Comparison of ENCODE assay signal across 16 cellular contexts in the genomic region with DNA sequence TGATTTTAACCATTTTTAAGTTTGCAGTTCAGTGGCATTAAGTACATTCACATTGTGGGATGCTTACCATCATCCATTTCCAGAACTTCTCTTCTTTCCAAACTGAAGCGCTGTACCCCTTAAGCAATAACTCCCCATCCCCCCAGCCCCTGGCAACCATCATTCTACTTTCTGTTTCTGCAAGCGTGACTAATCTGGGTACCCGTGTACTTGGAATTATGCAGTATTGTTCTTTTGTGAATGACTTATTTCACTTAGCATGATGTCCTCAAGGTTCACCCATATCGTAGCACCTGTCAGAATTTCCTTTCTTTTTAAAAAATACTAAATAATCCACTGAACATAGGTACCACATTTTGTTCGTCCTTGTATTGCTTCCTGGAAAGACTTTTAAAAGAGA. TPM values are rescaled to one million over a fixed set of nuclear protein-coding genes. Genes with fewer than 3 reads are reported as not detected.
DNase-seq lines count a peak whose midpoint lies in the region; ATAC-seq, FAIRE-seq and TF ChIP-seq lines count a peak whose summit lies in the region.
"Had no signal": no experiment of that assay in that cellular context is flagged by ENCODE, and none has a peak within 500 bp of the region (broad histone marks: within the 10 kb centered on the region; RNA-seq: fewer than 3 reads in every experiment).

No MANE protein-coding gene starts in this region.

- peak overlapping the region; percentile 20 for H3K27ac Mint-ChIP-seq in T-helper 2 cell treated with Interferon-gamma antibody and Interleukin-4, amounts not matched to agents 5 μg/mL and 100 μg/mL, for 36 hours
- peak overlapping the region; percentile 89 for H3K27ac Mint-ChIP-seq in activated naive CD8-positive, alpha-beta T cell treated with anti-CD3 and anti-CD28 coated beads for 36 hours

- peaks cover 49% of the 10 kb centered on the region for H3K4me1 Mint-ChIP-seq in T-helper 2 cell treated with Interferon-gamma antibody and Interleukin-4, amounts not matched to agents 5 μg/mL and 100 μg/mL, for 36 hours (ENCODE audit: low read depth)
- H3K4me1 Mint-ChIP-seq in activated naive CD8-positive, alpha-beta T cell treated with anti-CD3 and anti-CD28 coated beads for 36 hours, result peaks cover 56% of the 10 kb centered on the region

- whole genome bisulfite sequencing in adrenal gland, 4 donors, result 58 to 71% (median 66%) methylated on average over 5 of the region's 5 CpGs

- DNase-seq in GM12892 (ENCODE audit: insufficient read length) (no peak), foreskin keratinocyte (no peak), adrenal gland (no peak), NCI-H2227 (lab: John Stamatoyannopoulos, UW; ENCODE audit: unreplicated experiment) (no peak)
- DNase-seq in T-helper 2 cell treated with Interferon-gamma antibody and Interleukin-4, amounts not matched to agents 5 μg/mL and 100 μg/mL, for 36 hours (ENCODE audit: low spot score), result peak; percentile 12
- DNase-seq in activated naive CD8-positive, alpha-beta T cell treated with anti-CD3 and anti-CD28 coated beads for 36 hours, result peak; percentile 50
- peak; percentile 6 for DNase-seq in stimulated activated CD4-positive, alpha-beta T cell treated with anti-CD3 and anti-CD28 coated beads, Interleukin-4, amount 100 ng/mL, for 1 hour
- DNase-seq: erythroblast, NCI-H187 treated with DMSO at 0.1 percent for 48 hours, NCI-H526 treated with DMSO at 0.1 percent for 48 hours, SW 1271, upper lobe of left lung had no signal

- H3K36me3 Mint-ChIP-seq in T-helper 2 cell treated with Interferon-gamma antibody and Interleukin-4, amounts not matched to agents 5 μg/mL and 100 μg/mL, for 36 hours (ENCODE audit: low read depth), result peaks cover under 1% of the 10 kb centered on the region
- peaks cover 14% of the 10 kb centered on the region for H3K36me3 Mint-ChIP-seq in activated naive CD8-positive, alpha-beta T cell treated with anti-CD3 and anti-CD28 coated beads for 36 hours

- H3K9me3 Mint-ChIP-seq in T-helper 2 cell treated with Interferon-gamma antibody and Interleukin-4, amounts not matched to agents 5 μg/mL and 100 μg/mL, for 36 hours, result no peaks in the 10 kb centered on the region
- H3K9me3 Mint-ChIP-seq in activated naive CD8-positive, alpha-beta T cell treated with anti-CD3 and anti-CD28 coated beads for 36 hours, result no peaks in the 10 kb centered on the region

- no peaks in the 10 kb centered on the region for H3K36me3 ChIP-seq in adrenal gland (replicated peaks in 1 of 2)
- H3K36me3 ChIP-seq: upper lobe of left lung had no signal

- no peak overlapping the region for H3K4me3 ChIP-seq in adrenal gland
- H3K4me3 ChIP-seq: upper lobe of left lung had no signal

- ATAC-seq in foreskin keratinocyte, result no peak
- ATAC-seq: Panc1 had no signal

- FAIRE-seq in GM12892 (lab: Jason Lieb, UNC), result peak; percentile 24
- FAIRE-seq: keratinocyte had no signal

- H3K27ac ChIP-seq in foreskin keratinocyte, result no peak overlapping the region
- no peak overlapping the region for H3K27ac ChIP-seq in adrenal gland
- H3K27ac ChIP-seq: C4-2B, parathyroid adenoma, upper lobe of left lung had no signal

- H3K4me3 Mint-ChIP-seq in T-helper 2 cell treated with Interferon-gamma antibody and Interleukin-4, amounts not matched to agents 5 μg/mL and 100 μg/mL, for 36 hours, result peak overlapping the region; percentile 36
- peak overlapping the region; percentile 40 for H3K4me3 Mint-ChIP-seq in activated naive CD8-positive, alpha-beta T cell treated with anti-CD3 and anti-CD28 coated beads for 36 hours

- peaks cover 11% of the 10 kb centered on the region for H3K4me1 ChIP-seq in foreskin keratinocyte
- H3K4me1 ChIP-seq in adrenal gland (replicated peaks in 1 of 2), result peaks cover 0 to 41% of the 10 kb centered on the region in 2 donors

- no peak for TF ChIP-seq CTCF in foreskin keratinocyte (conservative IDR thresholded peaks at IDR 0.05)
- TF ChIP-seq CTCF in adrenal gland (IDR thresholded peaks at IDR 0.05), result no peak

- TF ChIP-seq POLR2A in GM12892 (IDR thresholded peaks at IDR 0.05; ENCODE audit: low read depth, low read length), result no peak
- TF ChIP-seq POLR2A in adrenal gland (IDR thresholded peaks at IDR 0.05), result no peak

- no peaks in the 10 kb centered on the region for H3K9me3 ChIP-seq in adrenal gland (replicated peaks in 1 of 3)

- no peaks in the 10 kb centered on the region for H3K27me3 Mint-ChIP-seq in T-helper 2 cell treated with Interferon-gamma antibody and Interleukin-4, amounts not matched to agents 5 μg/mL and 100 μg/mL, for 36 hours (ENCODE audit: low read depth)
- H3K27me3 Mint-ChIP-seq in activated naive CD8-positive, alpha-beta T cell treated with anti-CD3 and anti-CD28 coated beads for 36 hours, result no peaks in the 10 kb centered on the region

- intact Hi-C loops in adrenal gland (cut with DNase I), result no loop called here

- H3K27me3 ChIP-seq in foreskin keratinocyte (no peaks in the 10 kb centered on the region), adrenal gland (no peaks in the 10 kb centered on the region)
- H3K27me3 ChIP-seq: upper lobe of left lung had no signal

RNA-seq across cellular contexts. Expression of gene USP9X, which starts 32.9 kb away (rescaled TPM):
- 30.4 TPM for polyA plus RNA-seq in GM12892 (2012; ENCODE audit: missing spikeins)
- total RNA-seq in activated naive CD8-positive, alpha-beta T cell treated with anti-CD3 and anti-CD28 coated beads for 36 hours, result 10 to 100 TPM; 53.8 to 54.5 TPM
- 54.0 and 60.9 TPM in 2 replicates for total RNA-seq in foreskin keratinocyte
- 11.0 and 11.6 TPM in 2 replicates for polyA plus RNA-seq in foreskin keratinocyte
- 100 to 1,000 TPM in 2 of 8 donors, 10 to 100 TPM in 6; 79.7 to 143 (median 90.3) TPM for total RNA-seq in adrenal gland
- 10 to 100 TPM; 12.6 to 47.0 (median 12.6) TPM for polyA plus RNA-seq in adrenal gland

Comparison
In these comparisons a context has a peak if more than half of its experiments do, and no peak if none do; other contexts are left out.
1. DNase-seq: peak in T-helper 2 cell treated with Interferon-gamma antibody and Interleukin-4, amounts not matched to agents 5 μg/mL and 100 μg/mL, for 36 hours (single experiment), activated naive CD8-positive, alpha-beta T cell treated with anti-CD3 and anti-CD28 coated beads for 36 hours (single experiment) and stimulated activated CD4-positive, alpha-beta T cell treated with anti-CD3 and anti-CD28 coated beads, Interleukin-4, amount 100 ng/mL, for 1 hour (single experiment); none in GM12892 (single experiment), foreskin keratinocyte (0 of 2), adrenal gland (0 of 7) and NCI-H2227 (single experiment).